Comparison of ENCODE assay signal across 1 cellular context in genomic region chr20:34928411-34928810, GRCh38.
TF ChIP-seq lines count a peak whose summit lies in the region.

No MANE protein-coding gene starts in this region.

TF ChIP-seq in HCT116, 20 proteins besides CTCF, POLR2A, EP300 and RAD21:
- TF ChIP-seq TCF7L2 (IDR thresholded peaks at IDR 0.05; ENCODE audit: borderline replicate concordance, extremely low read depth, insufficient read depth, insufficient read length), result no peak
